In genomic region chr1:40797668-40798010, GRCh38 we compare ENCODE assay signal across 22 cellular contexts. TPM values are rescaled to one million over a fixed set of nuclear protein-coding genes. Genes with fewer than 3 reads are reported as not detected.
DNase-seq lines count a peak whose midpoint lies in the region; ATAC-seq and TF ChIP-seq lines count a peak whose summit lies in the region.
"Had no signal": no experiment of that assay in that cellular context is flagged by ENCODE, and none has a peak within 500 bp of the region (broad histone marks: within the 10 kb centered on the region; RNA-seq: fewer than 3 reads in every experiment).

No MANE protein-coding gene starts in this region.

- peaks cover 2% of the 10 kb centered on the region for H3K27me3 Mint-ChIP-seq in T-helper 2 cell treated with Interferon-gamma antibody and Interleukin-4, amounts not matched to agents 5 μg/mL and 100 μg/mL, for 36 hours (ENCODE audit: low read depth)
- H3K27me3 Mint-ChIP-seq: stimulated activated naive CD8-positive, alpha-beta T cell treated with anti-CD3 and anti-CD28 coated beads, Interleukin-15, amount 100 ng/mL, for 72 hours had no signal

- no peak for TF ChIP-seq CTCF in gastroesophageal sphincter (IDR thresholded peaks at IDR 0.05)

- H3K36me3 ChIP-seq in gastroesophageal sphincter (no peaks in the 10 kb centered on the region), skeletal muscle satellite cell (ENCODE audit: insufficient read depth, low read length) (no peaks in the 10 kb centered on the region)
- H3K36me3 ChIP-seq: left lung had no signal

- H3K27ac Mint-ChIP-seq in T-helper 2 cell treated with Interferon-gamma antibody and Interleukin-4, amounts not matched to agents 5 μg/mL and 100 μg/mL, for 36 hours = peak overlapping the region; percentile 37

- H3K4me2 ChIP-seq in skeletal muscle satellite cell (ENCODE audit: low read length) = peak overlapping the region; percentile 21

- no peak overlapping the region for H3K4me3 Mint-ChIP-seq in T-helper 2 cell treated with Interferon-gamma antibody and Interleukin-4, amounts not matched to agents 5 μg/mL and 100 μg/mL, for 36 hours
- H3K4me3 Mint-ChIP-seq: effector memory CD8-positive, alpha-beta T cell had no signal

- peak overlapping the region; percentile 0 to 90 (median 86) for H3K27ac ChIP-seq in gastroesophageal sphincter
- H3K27ac ChIP-seq: left lung, VCaP had no signal

- WGBS in gastroesophageal sphincter (ENCODE audit: low coverage in 1 of 2), 2 donors = no CpG with 5 or more reads among the region's 3 CpGs

- peak overlapping the region; percentile 8 for H3K9ac ChIP-seq in skeletal muscle satellite cell (ENCODE audit: low read depth, low read length)

- peaks cover 34% of the 10 kb centered on the region for H3K4me1 Mint-ChIP-seq in T-helper 2 cell treated with Interferon-gamma antibody and Interleukin-4, amounts not matched to agents 5 μg/mL and 100 μg/mL, for 36 hours (ENCODE audit: low read depth)

- no peaks in the 10 kb centered on the region for H3K9me3 ChIP-seq in gastroesophageal sphincter
- no peaks in the 10 kb centered on the region for H3K9me3 ChIP-seq in skeletal muscle satellite cell (replicated peaks; ENCODE audit: low read length)
- H3K9me3 ChIP-seq: left lung had no signal

- H3K9me3 Mint-ChIP-seq in T-helper 2 cell treated with Interferon-gamma antibody and Interleukin-4, amounts not matched to agents 5 μg/mL and 100 μg/mL, for 36 hours = no peaks in the 10 kb centered on the region
- H3K9me3 Mint-ChIP-seq: effector memory CD8-positive, alpha-beta T cell; stimulated activated naive CD8-positive, alpha-beta T cell treated with anti-CD3 and anti-CD28 coated beads, Interleukin-15, amount 100 ng/mL, for 72 hours had no signal

- peaks cover 11 to 99% (median 42%) of the 10 kb centered on the region in 3 donors for H3K4me1 ChIP-seq in gastroesophageal sphincter
- H3K4me1 ChIP-seq in skeletal muscle satellite cell (ENCODE audit: control insufficient read depth, insufficient read depth, low read length) = peaks cover 16% of the 10 kb centered on the region

- H3K27me3 ChIP-seq in gastroesophageal sphincter (no peaks in the 10 kb centered on the region), skeletal muscle satellite cell (ENCODE audit: control insufficient read depth, insufficient read depth, low read length) (peaks cover 24% of the 10 kb centered on the region)
- H3K27me3 ChIP-seq: left lung had no signal

- no peak for TF ChIP-seq POLR2A in gastroesophageal sphincter (IDR thresholded peaks at IDR 0.05)

- no peak overlapping the region for H3K4me3 ChIP-seq in gastroesophageal sphincter
- H3K4me3 ChIP-seq in skeletal muscle satellite cell (ENCODE audit: low read length) = no peak overlapping the region
- H3K4me3 ChIP-seq: left lung had no signal

- no peak for ATAC-seq in gastroesophageal sphincter
- no peak for ATAC-seq in HG02973 (IDR thresholded peaks at IDR 0.05; ENCODE audit: unreplicated experiment)
- no peak for ATAC-seq in HG03354 (IDR thresholded peaks at IDR 0.05; ENCODE audit: poor library complexity, severe bottlenecking, unreplicated experiment)
- ATAC-seq: effector memory CD8-positive, alpha-beta T cell; left lung; sciatic nerve; stimulated activated naive CD8-positive, alpha-beta T cell treated with anti-CD3 and anti-CD28 coated beads, Interleukin-15, amount 100 ng/mL, for 72 hours had no signal

- H3K36me3 Mint-ChIP-seq in T-helper 2 cell treated with Interferon-gamma antibody and Interleukin-4, amounts not matched to agents 5 μg/mL and 100 μg/mL, for 36 hours (ENCODE audit: low read depth) = no peaks in the 10 kb centered on the region

- no peak for TF ChIP-seq EP300 in gastroesophageal sphincter (IDR thresholded peaks at IDR 0.05)

- DNase-seq in T-helper 2 cell treated with Interferon-gamma antibody and Interleukin-4, amounts not matched to agents 5 μg/mL and 100 μg/mL, for 36 hours (ENCODE audit: low spot score) = no peak
- DNase-seq in T-helper 2 cell (no peak), NCI-H526 treated with DMSO at 0.1 percent for 48 hours (lab: John Stamatoyannopoulos, UW) (peak; percentile 45), Ammon's horn (ENCODE audit: low spot score) (no peak)
- DNase-seq: 8988T; activated CD8-positive, alpha-beta memory T cell treated with anti-CD3 and anti-CD28 coated beads for 24 hours; amniotic stem cell; cerebellar nuclear complex; effector memory CD8-positive, alpha-beta T cell; midbrain; NCI-H1105 treated with DMSO at 0.1 percent for 48 hours; NCI-H2107; NCI-H524; stimulated activated CD4-positive, alpha-beta T cell treated with anti-CD3 and anti-CD28 coated beads, Interleukin-1b, Interleukin-23, amount 100 ng/mL, for 48 hours; stimulated activated naive CD8-positive, alpha-beta T cell treated with anti-CD3 and anti-CD28 coated beads, Interleukin-15, amount 100 ng/mL, for 72 hours had no signal

RNA-seq across cellular contexts. Expression of gene KCNQ4, which starts 14.1 kb away (rescaled TPM):
- total RNA-seq in gastroesophageal sphincter = 10 to 100 TPM in 3 of 4 donors, 1 to 10 TPM in 1; 6.1 to 25.5 (median 10.2) TPM
- 0.44 TPM in 1 of 2 replicates, not detected in the other for total RNA-seq in skeletal muscle satellite cell (2012; rRNA removed)
